8 cellular contexts compared by ENCODE assay signal in the genomic region with DNA sequence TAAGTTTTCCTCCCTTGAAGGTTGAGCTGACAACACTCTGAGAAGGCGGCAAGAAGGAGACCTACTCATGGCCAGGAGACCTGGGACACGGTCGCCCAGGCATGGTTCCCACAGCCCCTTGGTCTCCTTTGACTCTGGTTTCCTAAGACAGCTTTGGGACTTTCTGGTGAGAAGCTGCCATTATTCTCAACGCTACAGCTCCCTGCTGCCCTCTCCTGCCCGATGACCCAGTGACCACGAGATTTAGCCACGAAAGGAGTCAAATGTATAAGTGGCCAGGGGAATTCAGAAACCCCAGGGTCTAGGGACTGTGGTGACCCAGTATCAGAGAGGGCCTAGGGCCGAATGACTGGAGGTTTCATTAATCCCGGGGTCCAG. TPM values are rescaled to one million over a fixed set of nuclear protein-coding genes. Genes with fewer than 3 reads are reported as not detected.
DNase-seq lines count a peak whose midpoint lies in the region; ATAC-seq and TF ChIP-seq lines count a peak whose summit lies in the region.

No MANE protein-coding gene starts in this region.

- no peak for ATAC-seq in stimulated activated naive CD8-positive, alpha-beta T cell treated with anti-CD3 and anti-CD28 coated beads, Interleukin-15, Interleukin-2, amounts not matched to agents 100 U/mL and 50 U/mL, for 24 hours
- ATAC-seq in gastroesophageal sphincter, result peak; percentile 20

- no peak overlapping the region for H3K18ac ChIP-seq in neuronal stem cell (ENCODE audit: low read length)

- H3K27ac ChIP-seq in gastroesophageal sphincter, result peak overlapping the region in 3 of 4 donors; percentile 71 to 84 (median 82)
- H3K27ac ChIP-seq in neuronal stem cell (replicated peaks; ENCODE audit: low read length), result no peak overlapping the region

- TF ChIP-seq CTCF in WI38 (IDR thresholded peaks at IDR 0.05; ENCODE audit: low read depth, low read length) (peak; percentile 44), gastroesophageal sphincter (IDR thresholded peaks at IDR 0.05) (peak in 3 of 4 experiments; percentile 24 to 58 (median 41))

- H3K27me3 ChIP-seq in gastroesophageal sphincter (no peaks in the 10 kb centered on the region), neuronal stem cell (ENCODE audit: control insufficient read depth in 3 of 3, insufficient read depth in 3 of 3, low read depth in 1 of 3, low read length in 3 of 3) (no peaks in the 10 kb centered on the region)

- H2BK5ac ChIP-seq in neuronal stem cell (ENCODE audit: low read length), result no peak overlapping the region

- H3K23ac ChIP-seq in neuronal stem cell (ENCODE audit: low read depth, low read length, poor library complexity), result peak overlapping the region; percentile 100

- no peak overlapping the region for H3K14ac ChIP-seq in neuronal stem cell (ENCODE audit: low read length)

- peaks cover 0 to 28% (median 18%) of the 10 kb centered on the region in 3 donors for H3K4me1 ChIP-seq in gastroesophageal sphincter
- H3K4me1 ChIP-seq in neuronal stem cell (ENCODE audit: control insufficient read depth in 2 of 2, insufficient read depth in 1 of 2, low read depth in 1 of 2, low read length in 2 of 2), result peaks cover 4 to 7% of the 10 kb centered on the region in 2 donors

- H3K9me3 ChIP-seq in gastroesophageal sphincter, result no peaks in the 10 kb centered on the region
- H3K9me3 ChIP-seq in neuronal stem cell (replicated peaks in 1 of 2; ENCODE audit: control insufficient read depth in 2 of 2, insufficient read depth in 1 of 2, low read depth in 1 of 2, low read length in 2 of 2), result no peaks in the 10 kb centered on the region

- no peak overlapping the region for H4K91ac ChIP-seq in neuronal stem cell (ENCODE audit: low read depth, low read length, poor library complexity)

- H3K9ac ChIP-seq in neuronal stem cell (ENCODE audit: low read depth, low read length, poor library complexity), result no peak overlapping the region

- TF ChIP-seq EP300 in gastroesophageal sphincter (IDR thresholded peaks at IDR 0.05), result no peak

- no peak for TF ChIP-seq POLR2A in gastroesophageal sphincter (IDR thresholded peaks at IDR 0.05)

- no peak overlapping the region for H2BK12ac ChIP-seq in neuronal stem cell (ENCODE audit: low read length)

- H3K9me3 Mint-ChIP-seq in stimulated activated naive CD8-positive, alpha-beta T cell treated with anti-CD3 and anti-CD28 coated beads, Interleukin-15, Interleukin-2, amounts not matched to agents 100 ng/mL and 50 ng/mL, for 24 hours, result no peaks in the 10 kb centered on the region

- H3K27ac Mint-ChIP-seq in stimulated activated naive CD8-positive, alpha-beta T cell treated with anti-CD3 and anti-CD28 coated beads, Interleukin-15, Interleukin-2, amounts not matched to agents 100 ng/mL and 50 ng/mL, for 24 hours, result peak overlapping the region; percentile 76

- peak overlapping the region; percentile 93 for H2AFZ ChIP-seq in neuronal stem cell (ENCODE audit: low read length)

- H3K27me3 Mint-ChIP-seq in stimulated activated naive CD8-positive, alpha-beta T cell treated with anti-CD3 and anti-CD28 coated beads, Interleukin-15, Interleukin-2, amounts not matched to agents 100 ng/mL and 50 ng/mL, for 24 hours, result peaks cover 8% of the 10 kb centered on the region

- no peak overlapping the region for H2BK15ac ChIP-seq in neuronal stem cell (ENCODE audit: low read length)

- no peak for DNase-seq in stimulated activated naive CD8-positive, alpha-beta T cell treated with anti-CD3 and anti-CD28 coated beads, Interleukin-15, Interleukin-2, amounts not matched to agents 100 U/mL and 50 U/mL, for 24 hours
- DNase-seq in HT-29 (ENCODE audit: low spot score), result peak; percentile 70
- no peak for DNase-seq in neuronal stem cell (ENCODE audit: low spot score)
- no peak for DNase-seq in T1000 (lab: John Stamatoyannopoulos, UW)
- DNase-seq in stimulated activated CD4-positive, alpha-beta T cell treated with anti-CD3 and anti-CD28 coated beads, Interleukin-2, amount 100 ng/mL, for 24 hours, result no peak

- no peak overlapping the region for H3K4ac ChIP-seq in neuronal stem cell (ENCODE audit: low read length)

- H4K8ac ChIP-seq in neuronal stem cell (ENCODE audit: low read depth, low read length), result no peak overlapping the region

- H3K36me3 Mint-ChIP-seq in stimulated activated naive CD8-positive, alpha-beta T cell treated with anti-CD3 and anti-CD28 coated beads, Interleukin-15, Interleukin-2, amounts not matched to agents 100 ng/mL and 50 ng/mL, for 24 hours (ENCODE audit: low read depth), result peaks cover 20% of the 10 kb centered on the region

- no peak overlapping the region for H2BK120ac ChIP-seq in neuronal stem cell (ENCODE audit: low read depth, low read length)

- peak overlapping the region; percentile 90 for H3K4me3 Mint-ChIP-seq in stimulated activated naive CD8-positive, alpha-beta T cell treated with anti-CD3 and anti-CD28 coated beads, Interleukin-15, Interleukin-2, amounts not matched to agents 100 ng/mL and 50 ng/mL, for 24 hours

- no peak overlapping the region for H2AK5ac ChIP-seq in neuronal stem cell (ENCODE audit: low read depth, low read length)

- peaks cover 29% of the 10 kb centered on the region for H3K4me1 Mint-ChIP-seq in stimulated activated naive CD8-positive, alpha-beta T cell treated with anti-CD3 and anti-CD28 coated beads, Interleukin-15, Interleukin-2, amounts not matched to agents 100 ng/mL and 50 ng/mL, for 24 hours (ENCODE audit: low read depth)

- H3K4me2 ChIP-seq in neuronal stem cell (ENCODE audit: insufficient read depth, low read length, poor library complexity, severe bottlenecking), result peak overlapping the region; percentile 100

- peaks cover 9% of the 10 kb centered on the region for H3K79me1 ChIP-seq in neuronal stem cell (ENCODE audit: low read depth, low read length)

- H3K4me3 ChIP-seq in WI38 (ENCODE audit: low read depth, low read length), result peak overlapping the region; percentile 77
- peak overlapping the region; percentile 15 to 79 for H3K4me3 ChIP-seq in gastroesophageal sphincter
- peak overlapping the region; percentile 80 to 81 for H3K4me3 ChIP-seq in neuronal stem cell (ENCODE audit: low read length in 2 of 2)

- H3K36me3 ChIP-seq in gastroesophageal sphincter (peaks cover 0 to 16% of the 10 kb centered on the region in 2 donors), neuronal stem cell (replicated peaks in 1 of 2; ENCODE audit: control insufficient read depth in 2 of 2, insufficient read depth in 2 of 2, low read length in 2 of 2) (peaks cover 13 to 23% of the 10 kb centered on the region in 2 donors)

- WGBS in gastroesophageal sphincter (ENCODE audit: low coverage in 1 of 2), 2 donors, result 10% methylated on average over 6 of the region's 9 CpGs; no CpG with 5 or more reads in 1 of the 2 donors
- WGBS in neuronal stem cell (ENCODE audit: extremely low coverage in 2 of 2, insufficient read length in 2 of 2, insufficient replicate concordance in 1 of 2), 2 donors, result no CpG with 5 or more reads among the region's 9 CpGs

RNA-seq across cellular contexts. Expression of gene SDF2L1, which starts 0.7 kb away (rescaled TPM):
- total RNA-seq in HT-29 (2014; rRNA removed; shearing (Covaris generic)), result 134 and 139 TPM in 2 replicates
- 10 to 100 TPM; 20.7 to 44.1 (median 30.5) TPM for total RNA-seq in gastroesophageal sphincter
- 9.6 TPM for polyA plus RNA-seq in neuronal stem cell (2013, experiment 1 of 2)
- 9.4 TPM for polyA plus RNA-seq in neuronal stem cell (2013, experiment 2 of 2)

RNA-seq across cellular contexts. Expression of gene CCDC116, which starts 8.8 kb away (rescaled TPM):
- 0.33 TPM in 1 of 2 replicates, not detected in the other for total RNA-seq in HT-29 (2014; rRNA removed; shearing (Covaris generic))
- total RNA-seq in gastroesophageal sphincter, result 1 to 10 TPM in 1 of 4 donors, under 1 TPM in 3; 0.16 to 1.3 (median 0.20) TPM
- 0.10 TPM for polyA plus RNA-seq in neuronal stem cell (2013, experiment 1 of 2)
- polyA plus RNA-seq in neuronal stem cell (2013, experiment 2 of 2), result 0.18 TPM

RNA-seq across cellular contexts. Expression of gene YDJC, which starts 11.6 kb away (rescaled TPM):
- 160 and 195 TPM in 2 replicates for total RNA-seq in HT-29 (2014; rRNA removed; shearing (Covaris generic))
- 10 to 100 TPM; 13.1 to 23.6 (median 22.1) TPM for total RNA-seq in gastroesophageal sphincter
- 14.9 TPM for polyA plus RNA-seq in neuronal stem cell (2013, experiment 1 of 2)
- 14.0 TPM for polyA plus RNA-seq in neuronal stem cell (2013, experiment 2 of 2)

RNA-seq across cellular contexts. Expression of gene PPIL2, which starts 24.4 kb away (rescaled TPM):
- total RNA-seq in HT-29 (2014; rRNA removed; shearing (Covaris generic)), result 35.5 and 42.6 TPM in 2 replicates
- total RNA-seq in gastroesophageal sphincter, result 10 to 100 TPM; 18.6 to 38.0 (median 22.4) TPM
- polyA plus RNA-seq in neuronal stem cell (2013, experiment 1 of 2), result 23.0 TPM
- polyA plus RNA-seq in neuronal stem cell (2013, experiment 2 of 2), result 23.7 TPM
